In the genomic region with DNA sequence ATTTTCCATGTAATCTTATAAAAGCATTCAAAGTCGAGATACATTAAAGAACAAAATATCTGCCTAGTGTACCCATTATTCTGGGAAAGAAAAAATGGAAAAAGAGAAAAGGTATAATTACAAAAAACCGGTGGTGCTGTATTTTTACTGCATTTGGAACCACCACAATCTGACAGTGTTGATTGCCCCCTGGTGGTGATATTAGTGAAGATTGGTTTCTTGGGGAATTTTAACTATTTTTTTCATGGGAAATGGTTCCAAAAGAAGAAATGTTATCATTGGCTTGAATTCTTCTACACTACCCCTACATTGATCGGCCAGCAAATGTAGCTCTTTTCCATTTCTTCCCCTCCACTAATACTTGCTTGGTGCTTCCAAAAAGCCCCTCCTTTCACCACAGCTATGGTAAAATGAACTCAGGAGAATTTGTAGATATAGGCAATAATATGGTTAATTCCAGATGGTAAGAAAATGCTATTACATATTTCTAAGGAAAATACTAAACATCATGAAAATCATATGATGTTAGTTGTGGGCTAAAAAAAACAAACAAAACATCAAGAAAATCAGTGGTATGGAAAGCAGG, we compare ENCODE assay signal across 8 cellular contexts. TPM values are rescaled to one million over a fixed set of nuclear protein-coding genes. Genes with fewer than 3 reads are reported as not detected.
DNase-seq lines count a peak whose midpoint lies in the region; ATAC-seq, FAIRE-seq and TF ChIP-seq lines count a peak whose summit lies in the region.

No MANE protein-coding gene starts in this region.

- TF ChIP-seq POLR2A in body of pancreas (IDR thresholded peaks at IDR 0.05) (no peak), HepG2 (IDR thresholded peaks at IDR 0.05; ENCODE audit: insufficient read depth in 1 of 2, low read depth in 2 of 2, low read length in 2 of 2) (no peak)

- no peak overlapping the region for H3K9ac ChIP-seq in HepG2 (ENCODE audit: insufficient read depth, low read depth, low read length)

- in situ Hi-C loops in HepG2 (cut with HindIII; ENCODE audit: extremely low pct_ligation_motif_present, low pct_unique_long_range_greater_than_20kb) = loop anchor here (5.0 to 25.0 kb wide), 3 partner anchors 315 to 707 kb away; no protein-coding TSS in a partner anchor

- H3K27ac ChIP-seq in ACC112 (ENCODE audit: low read depth, low read length) (no peak overlapping the region), body of pancreas (no peak overlapping the region), HepG2 (ENCODE audit: extremely low read length, insufficient read depth, low read length) (no peak overlapping the region)

- peaks cover 12% of the 10 kb centered on the region for H3K27me3 Mint-ChIP-seq in activated CD8-positive, alpha-beta memory T cell treated with anti-CD3 and anti-CD28 coated beads, Interleukin-2, amount 10 ng/mL, durations not matched to agents 7 days and 5 days

- POLR2A ChIA-PET in HepG2 (lab: Yijun Ruan, JAX) = no interaction called here

- WGBS in body of pancreas, 2 donors = 1 to 2% methylated on average over 3 of the region's 3 CpGs
- WGBS in HepG2 (ENCODE audit: low lambda C conversion rate) = 4% methylated on average over 3 of the region's 3 CpGs

- H3K4me1 ChIP-seq in ACC112 (ENCODE audit: control insufficient read depth, insufficient read depth, low read length, unreplicated experiment) = no peaks in the 10 kb centered on the region
- no peaks in the 10 kb centered on the region for H3K4me1 ChIP-seq in body of pancreas
- no peaks in the 10 kb centered on the region for H3K4me1 ChIP-seq in HepG2 (ENCODE audit: insufficient read depth, low read length)

- H2AFZ ChIP-seq in ACC112 (ENCODE audit: low read length, unreplicated experiment) (peak overlapping the region; percentile 40), HepG2 (ENCODE audit: low read length) (no peak overlapping the region)

- no peaks in the 10 kb centered on the region for H3K4me1 Mint-ChIP-seq in activated CD8-positive, alpha-beta memory T cell treated with anti-CD3 and anti-CD28 coated beads, Interleukin-2, amount 10 ng/mL, durations not matched to agents 7 days and 5 days

- BruUV-seq in HepG2 (replicated peaks; lab: Mats Ljungman, UMichigan) = no TSS peak

- H4K20me1 ChIP-seq in HepG2 (ENCODE audit: insufficient read depth, low read length) = no peaks in the 10 kb centered on the region

- no peaks in the 10 kb centered on the region for H3K79me2 ChIP-seq in ACC112 (ENCODE audit: control insufficient read depth, insufficient read depth, low read length, unreplicated experiment)
- H3K79me2 ChIP-seq in HepG2 (ENCODE audit: insufficient read depth, low read length) = no peaks in the 10 kb centered on the region

- TF ChIP-seq RAD21 in HepG2 (CRISPR knock-in tag; IDR thresholded peaks at IDR 0.05) = no peak

- CTCF ChIA-PET in HepG2 (lab: Yijun Ruan, JAX; ENCODE audit: low intra/inter-chr PET ratio, low total read pairs) = interaction anchor here (1.6 to 2.0 kb wide), 3 partner anchors 317 to 693 kb away, joined by 8 to 12 read pairs (median 10); no protein-coding TSS in a partner anchor
- CTCF ChIA-PET in activated CD8-positive, alpha-beta memory T cell treated with anti-CD3 and anti-CD28 coated beads, Interleukin-2, amount 10 ng/mL, durations not matched to agents 7 days and 5 days (lab: Charles Lee) = interaction anchor here (0.5 to 1.7 kb wide), 2 partner anchors 43 to 602 kb away, joined by 3 to 4 read pairs; no protein-coding TSS in a partner anchor

- TF ChIP-seq EP300 in HepG2 (IDR thresholded peaks at IDR 0.05; ENCODE audit: low read depth in 2 of 2, low read length in 2 of 2) = no peak
- TF ChIP-seq EP300 in HepG2 (CRISPR knock-in tag; IDR thresholded peaks at IDR 0.05; ENCODE audit: borderline replicate concordance) = no peak

- peak; percentile 60 for DNase-seq in EH (ENCODE audit: low read depth)
- peak; percentile 21 for DNase-seq in NCI-H1092 treated with DMSO at 0.1 percent for 48 hours (lab: John Stamatoyannopoulos, UW)
- peak in 2 of 4 donors; percentile 14 to 15 for DNase-seq in body of pancreas
- DNase-seq in HepG2 (ENCODE audit: low spot score) = peak; percentile 23
- DNase-seq in activated CD8-positive, alpha-beta memory T cell treated with anti-CD3 and anti-CD28 coated beads, Interleukin-2, amount 10 ng/mL, durations not matched to agents 7 days and 5 days = no peak

- H3K27me3 ChIP-seq in ACC112 (ENCODE audit: insufficient read depth, low read length) (0 out of 2 replicates have a peak, but pooled peaks cover 3% of the 10 kb centered on the region), body of pancreas (no peaks in the 10 kb centered on the region), HepG2 (ENCODE audit: control insufficient read depth in 1 of 2, insufficient read depth in 2 of 2, low read length in 2 of 2) (no peaks in the 10 kb centered on the region)

- H3K27ac Mint-ChIP-seq in activated CD8-positive, alpha-beta memory T cell treated with anti-CD3 and anti-CD28 coated beads, Interleukin-2, amount 10 ng/mL, durations not matched to agents 7 days and 5 days = no peak overlapping the region

- H3K9me3 ChIP-seq in body of pancreas = no peaks in the 10 kb centered on the region
- H3K9me3 ChIP-seq in HepG2 (ENCODE audit: low read length) = no peaks in the 10 kb centered on the region

- ATAC-seq in body of pancreas (no peak), HepG2 (no peak), HG03196 (IDR thresholded peaks at IDR 0.05; ENCODE audit: unreplicated experiment) (no peak), HG02642 (IDR thresholded peaks at IDR 0.05; ENCODE audit: poor library complexity, unreplicated experiment) (no peak)
- no peak for ATAC-seq in activated CD8-positive, alpha-beta memory T cell treated with anti-CD3 and anti-CD28 coated beads, Interleukin-2, amount 10 ng/mL, durations not matched to agents 7 days and 5 days

- no peaks in the 10 kb centered on the region for H3K9me3 Mint-ChIP-seq in activated CD8-positive, alpha-beta memory T cell treated with anti-CD3 and anti-CD28 coated beads, Interleukin-2, amount 10 ng/mL, durations not matched to agents 7 days and 5 days (ENCODE audit: low read depth)

- TF ChIP-seq CTCF in body of pancreas (IDR thresholded peaks at IDR 0.05) = peak; percentile 26 to 72 (median 61)
- peak; percentile 58 for TF ChIP-seq CTCF in HepG2 (CRISPR knock-in tag; IDR thresholded peaks at IDR 0.05)

- H3K4me3 ChIP-seq in ACC112 (ENCODE audit: low read depth, low read length) = no peak overlapping the region
- H3K4me3 ChIP-seq in body of pancreas = no peak overlapping the region
- no peak overlapping the region for H3K4me3 ChIP-seq in HepG2 (replicated peaks in 1 of 3; ENCODE audit: insufficient read depth in 1 of 3, low read depth in 2 of 3, low read length in 3 of 3)

- intact Hi-C loops in body of pancreas (cut with DNase I) = loop anchor here (10.0 kb wide), 1 partner anchor 515 kb away; no protein-coding TSS in a partner anchor
- intact Hi-C loops in HepG2 (cut with micrococcal nuclease; ENCODE audit: unreplicated experiment) = loop anchor here (1.0 to 5.0 kb wide), 3 partner anchors 317 to 1287 kb away; no protein-coding TSS in a partner anchor

- H3K36me3 ChIP-seq in ACC112 (ENCODE audit: insufficient read depth, low read length) (no peaks in the 10 kb centered on the region), body of pancreas (replicated peaks in 1 of 2; ENCODE audit: insufficient read depth in 1 of 2, low read depth in 2 of 2) (no peaks in the 10 kb centered on the region), HepG2 (replicated peaks in 1 of 2; ENCODE audit: control insufficient read depth in 1 of 2, insufficient read depth in 2 of 2, low read length in 2 of 2) (no peaks in the 10 kb centered on the region)

- H3K4me3 Mint-ChIP-seq in activated CD8-positive, alpha-beta memory T cell treated with anti-CD3 and anti-CD28 coated beads, Interleukin-2, amount 10 ng/mL, durations not matched to agents 7 days and 5 days = no peak overlapping the region

- H3K4me2 ChIP-seq in HepG2 (ENCODE audit: low read depth, low read length) = no peak overlapping the region

- FAIRE-seq in HepG2 (lab: Jason Lieb, UNC) = peak; percentile 15

- no peaks in the 10 kb centered on the region for H3K36me3 Mint-ChIP-seq in activated CD8-positive, alpha-beta memory T cell treated with anti-CD3 and anti-CD28 coated beads, Interleukin-2, amount 10 ng/mL, durations not matched to agents 7 days and 5 days

TF ChIP-seq in HepG2, 621 proteins besides CTCF, POLR2A, EP300 and RAD21:
- TF ChIP-seq HNRNPH1 (optimal IDR thresholded peaks at IDR 0.05; ENCODE audit: low read depth, low read length) (no peak), SMC3 (IDR thresholded peaks at IDR 0.05; ENCODE audit: low read length) (peak; percentile 63), STAG1 (CRISPR knock-in tag; IDR thresholded peaks at IDR 0.05) (peak; percentile 68)
TF ChIP-seq in HepG2: peak in this region for 2.

RNA-seq across cellular contexts. Expression of gene COX18, which starts 50.0 kb away (rescaled TPM):
- total RNA-seq in body of pancreas = 10 to 100 TPM; 12.5 to 22.1 TPM
- 21.3 and 25.3 TPM in 2 replicates for total RNA-seq in HepG2 (2016; rRNA removed; fragmentation: Illumina TruSeq; extraction: Trizol)
- 2.5 and 3.1 TPM in 2 replicates for total RNA-seq in HepG2 (2016; cell fraction: cytosol; rRNA removed; fragmentation: Illumina TruSeq; extraction: Trizol; ENCODE audit: low read depth)
- total RNA-seq in HepG2 (2016; cell fraction: insoluble cytoplasmic fraction; rRNA removed; fragmentation: Illumina TruSeq; extraction: Trizol) = 20.2 and 26.8 TPM in 2 replicates
- 12.7 and 12.9 TPM in 2 replicates for total RNA-seq in HepG2 (2016; cell fraction: membrane; rRNA removed; fragmentation: Illumina TruSeq; extraction: Trizol)
- 12.2 and 16.7 TPM in 2 replicates for total RNA-seq in HepG2 (2016; cell fraction: nucleus; rRNA removed; fragmentation: Illumina TruSeq; extraction: Trizol)
- polyA plus RNA-seq in HepG2 (2011; rRNA removed) = 8.7 and 9.5 TPM in 2 replicates
- 8.8 and 11.9 TPM in 2 replicates for polyA plus RNA-seq in HepG2 (2011; cell fraction: cytosol; rRNA removed)
- 5.7 and 8.2 TPM in 2 replicates for polyA plus RNA-seq in HepG2 (2011; cell fraction: nucleus; rRNA removed)
- 7.1 and 8.2 TPM in 2 replicates for polyA plus RNA-seq in HepG2 (2012)
- polyA plus RNA-seq in HepG2 (2016; cell fraction: cytosol; fragmentation: Illumina TruSeq; extraction: Trizol; ENCODE audit: low read depth) = 2.7 TPM in 2 replicates
- 17.2 and 20.1 TPM in 2 replicates for polyA plus RNA-seq in HepG2 (2016; cell fraction: insoluble cytoplasmic fraction; fragmentation: Illumina TruSeq; extraction: Trizol; ENCODE audit: low read depth)
- polyA plus RNA-seq in HepG2 (2016; cell fraction: membrane; fragmentation: Illumina TruSeq; extraction: Trizol; ENCODE audit: low read depth) = 6.7 and 7.6 TPM in 2 replicates
- 18.8 and 21.2 TPM in 2 replicates for polyA plus RNA-seq in HepG2 (2016; cell fraction: nucleus; fragmentation: Illumina TruSeq; extraction: Trizol; ENCODE audit: insufficient read depth, low read depth)
- 16.2 and 35.9 TPM in 2 replicates for polyA minus RNA-seq in HepG2 (2011; rRNA and poly(A)+ RNA removed; ENCODE audit: low replicate concordance)
- polyA minus RNA-seq in HepG2 (2011; cell fraction: cytosol; rRNA and poly(A)+ RNA removed) = 13.8 and 16.8 TPM in 2 replicates
- polyA minus RNA-seq in HepG2 (2011; cell fraction: nucleus; rRNA and poly(A)+ RNA removed) = 5.5 and 7.3 TPM in 2 replicates
- total RNA-seq in activated CD8-positive, alpha-beta memory T cell treated with anti-CD3 and anti-CD28 coated beads, Interleukin-2, amount 10 ng/mL, durations not matched to agents 7 days and 5 days = 10 to 100 TPM; 13.2 to 15.5 TPM
